ENCODE assay signal across 22 cellular contexts in genomic region chr15:63252292-63252691, GRCh38. TPM values are rescaled to one million over a fixed set of nuclear protein-coding genes. Genes with fewer than 3 reads are reported as not detected.
DNase-seq lines count a peak whose midpoint lies in the region; ATAC-seq and TF ChIP-seq lines count a peak whose summit lies in the region.
"Had no signal": no experiment of that assay in that cellular context is flagged by ENCODE, and none has a peak within 500 bp of the region (broad histone marks: within the 10 kb centered on the region; RNA-seq: fewer than 3 reads in every experiment).

No MANE protein-coding gene starts in this region.

- WGBS in GM23248 (ENCODE audit: low coverage in 1 of 2, low lambda C conversion rate in 2 of 2, missing lambda C conversion rate in 2 of 2), 2 experiments = 99 to 100% methylated on average over 2 of the region's 2 CpGs

- peaks cover 17% of the 10 kb centered on the region for H3K36me3 Mint-ChIP-seq in activated naive CD8-positive, alpha-beta T cell
- H3K36me3 Mint-ChIP-seq in activated naive CD8-positive, alpha-beta T cell treated with anti-CD3 and anti-CD28 coated beads, Interleukin-2, amount 50 U/mL, for 24 hours (ENCODE audit: low read depth) = peaks cover 62% of the 10 kb centered on the region
- peaks cover 91% of the 10 kb centered on the region for H3K36me3 Mint-ChIP-seq in effector memory CD8-positive, alpha-beta T cell (ENCODE audit: insufficient read depth)

- H3K4me2 ChIP-seq in GM23248 (ENCODE audit: unreplicated experiment) (no peak overlapping the region), osteoblast (ENCODE audit: insufficient read depth, low read length) (no peak overlapping the region)
- H3K4me2 ChIP-seq: KMS-11, SK-N-SH had no signal

- in situ Hi-C loops in GM23248 (cut with MboI) = no loop called here

- H3K79me2 ChIP-seq in GM23248 (ENCODE audit: insufficient read depth) = peaks cover 14% of the 10 kb centered on the region; the same call in 1 of the 2 replicates
- H3K79me2 ChIP-seq in osteoblast (ENCODE audit: insufficient read depth, low read length) = peaks cover 15% of the 10 kb centered on the region

- H3K4me1 Mint-ChIP-seq in activated naive CD8-positive, alpha-beta T cell (ENCODE audit: low read depth) = peaks cover 25% of the 10 kb centered on the region
- peaks cover 26% of the 10 kb centered on the region for H3K4me1 Mint-ChIP-seq in activated naive CD8-positive, alpha-beta T cell treated with anti-CD3 and anti-CD28 coated beads, Interleukin-2, amount 50 U/mL, for 24 hours
- peaks cover 25 to 52% of the 10 kb centered on the region in 2 donors for H3K4me1 Mint-ChIP-seq in effector memory CD8-positive, alpha-beta T cell (ENCODE audit: low read depth in 2 of 2)
- H3K4me1 Mint-ChIP-seq: B cell had no signal

- H3K9me3 Mint-ChIP-seq in activated naive CD8-positive, alpha-beta T cell (ENCODE audit: low read depth) = no peaks in the 10 kb centered on the region
- H3K9me3 Mint-ChIP-seq in activated naive CD8-positive, alpha-beta T cell treated with anti-CD3 and anti-CD28 coated beads, Interleukin-2, amount 50 U/mL, for 24 hours = no peaks in the 10 kb centered on the region
- no peaks in the 10 kb centered on the region for H3K9me3 Mint-ChIP-seq in effector memory CD8-positive, alpha-beta T cell
- H3K9me3 Mint-ChIP-seq: H9 had no signal

- no peak overlapping the region for H2AFZ ChIP-seq in GM23248
- H2AFZ ChIP-seq in osteoblast (ENCODE audit: low read length) = no peak overlapping the region

- no peaks in the 10 kb centered on the region for H3K9me2 ChIP-seq in GM23248 (ENCODE audit: insufficient read depth)
- H3K9me2 ChIP-seq: SK-N-SH had no signal

- 0 out of 2 replicates have a peak, but pooled peaks cover 5% of the 10 kb centered on the region for H3K36me3 ChIP-seq in GM23248 (ENCODE audit: low read depth)
- peaks cover 11% of the 10 kb centered on the region for H3K36me3 ChIP-seq in osteoblast (ENCODE audit: insufficient read depth, low read length)

- H3K27me3 Mint-ChIP-seq in activated naive CD8-positive, alpha-beta T cell = no peaks in the 10 kb centered on the region
- no peaks in the 10 kb centered on the region for H3K27me3 Mint-ChIP-seq in activated naive CD8-positive, alpha-beta T cell treated with anti-CD3 and anti-CD28 coated beads, Interleukin-2, amount 50 U/mL, for 24 hours
- no peaks in the 10 kb centered on the region for H3K27me3 Mint-ChIP-seq in effector memory CD8-positive, alpha-beta T cell
- H3K27me3 Mint-ChIP-seq: B cell had no signal

- H3K27ac ChIP-seq in GM23248 (peak overlapping the region; percentile 87), osteoblast (ENCODE audit: low read depth, low read length) (peak overlapping the region; percentile 96)
- H3K27ac ChIP-seq: C4-2B, KMS-11 had no signal

- H3K9me3 ChIP-seq in GM23248 (ENCODE audit: low read depth) (no peaks in the 10 kb centered on the region), osteoblast (ENCODE audit: low read depth, low read length) (no peaks in the 10 kb centered on the region)
- H3K9me3 ChIP-seq: SK-N-SH had no signal

- no peak for DNase-seq in activated naive CD8-positive, alpha-beta T cell treated with anti-CD3 and anti-CD28 coated beads, Interleukin-2, amount 50 U/mL, for 24 hours
- DNase-seq in GM23248 = no peak
- DNase-seq in effector memory CD8-positive, alpha-beta T cell = no peak
- no peak for DNase-seq in osteoblast (ENCODE audit: insufficient read length, low spot score, missing footprints)
- no peak for DNase-seq in GM19240 (ENCODE audit: insufficient read length, low spot score)
- no peak for DNase-seq in putamen (ENCODE audit: low spot score)
- DNase-seq: DMS153; DND-41; H9; MM.1S; NCI-H2029; NCI-H446 treated with DMSO at 0.1 percent for 48 hours; NCI-H526; NCI-H82; NK-92 treated with Interleukin-12 subunit alpha and Interleukin-12 subunit beta, amount 100 ng/mL, for 24 hours; PC-3; SK-N-SH had no signal

- H3K4me3 Mint-ChIP-seq in activated naive CD8-positive, alpha-beta T cell = no peak overlapping the region
- H3K4me3 Mint-ChIP-seq in activated naive CD8-positive, alpha-beta T cell treated with anti-CD3 and anti-CD28 coated beads, Interleukin-2, amount 50 U/mL, for 24 hours = no peak overlapping the region
- no peak overlapping the region for H3K4me3 Mint-ChIP-seq in effector memory CD8-positive, alpha-beta T cell
- H3K4me3 Mint-ChIP-seq: B cell, H9 had no signal

- H4K20me1 ChIP-seq in GM23248 (ENCODE audit: insufficient read depth) (no peaks in the 10 kb centered on the region), osteoblast (ENCODE audit: insufficient read depth, low read length) (no peaks in the 10 kb centered on the region)

- H3K27ac Mint-ChIP-seq in activated naive CD8-positive, alpha-beta T cell = peak overlapping the region; percentile 16
- no peak overlapping the region for H3K27ac Mint-ChIP-seq in activated naive CD8-positive, alpha-beta T cell treated with anti-CD3 and anti-CD28 coated beads, Interleukin-2, amount 50 U/mL, for 24 hours
- H3K27ac Mint-ChIP-seq in effector memory CD8-positive, alpha-beta T cell = peak overlapping the region in 1 of 2 donors; percentile 82
- H3K27ac Mint-ChIP-seq: B cell, H9 had no signal

- peaks cover 60% of the 10 kb centered on the region for H3F3A ChIP-seq in GM23248 (ENCODE audit: insufficient read depth)

- no peak for TF ChIP-seq CTCF in osteoblast (IDR thresholded peaks at IDR 0.05; ENCODE audit: extremely low read depth, low read depth, low read length)

- H3K9ac ChIP-seq in GM23248 = no peak overlapping the region
- H3K9ac ChIP-seq: KMS-11, SK-N-SH had no signal

- H3K4me1 ChIP-seq in GM23248 (ENCODE audit: insufficient read depth) (peaks cover 61% of the 10 kb centered on the region), osteoblast (ENCODE audit: insufficient read depth, low read length) (peaks cover 45% of the 10 kb centered on the region)

- no peaks in the 10 kb centered on the region for H3K27me3 ChIP-seq in GM23248 (replicated peaks; ENCODE audit: insufficient read depth)
- no peaks in the 10 kb centered on the region for H3K27me3 ChIP-seq in osteoblast (ENCODE audit: insufficient read depth, low read length)

- H3K4me3 ChIP-seq in GM23248 (no peak overlapping the region), osteoblast (ENCODE audit: insufficient read depth, low read length) (no peak overlapping the region)

- ATAC-seq in activated naive CD8-positive, alpha-beta T cell treated with anti-CD3 and anti-CD28 coated beads, Interleukin-2, amount 50 U/mL, for 24 hours = no peak
- ATAC-seq in effector memory CD8-positive, alpha-beta T cell (replicated peaks) = peak; percentile 29
- no peak for ATAC-seq in GM19351 (IDR thresholded peaks at IDR 0.05; ENCODE audit: unreplicated experiment)
- ATAC-seq: PC-3 had no signal

RNA-seq across cellular contexts. Expression of gene APH1B, which starts 25.1 kb away (rescaled TPM):
- 15.8 and 18.6 TPM in 2 replicates for total RNA-seq in GM23248 (2014; rRNA removed; shearing (Covaris generic))
- polyA plus RNA-seq in GM23248 (2016; fragmentation: Nextera tagmentation; extraction: Ambion mirVana) = 40.5 and 43.2 TPM in 2 replicates
- 17.7 and 21.8 TPM in 2 replicates for total RNA-seq in osteoblast
